ENCODE assay signal across 8 cellular contexts in genomic region chr13:35720690-35721554, GRCh38.
A peak's percentile ranks its signal among the peaks of the same experiment; 100 is the strongest.
DNase-seq lines count a peak whose midpoint lies in the region; TF ChIP-seq lines count a peak whose summit lies in the region.

No MANE protein-coding gene starts in this region.

- H3K27ac ChIP-seq in mammary epithelial cell (ENCODE audit: insufficient read depth, low read depth, low read length): no peak overlapping the region

- intact Hi-C loops in mammary epithelial cell (cut with micrococcal nuclease): loop anchor here (1.0 to 10.0 kb wide), 6 partner anchors 68 to 1789 kb away; no protein-coding TSS in a partner anchor

- H3K36me3 ChIP-seq in mammary epithelial cell (ENCODE audit: insufficient read depth, low read length): no peaks in the 10 kb centered on the region

- CTCF ChIA-PET in mammary epithelial cell (lab: Charles Lee; ENCODE audit: low non-redundant PET): no interaction called here

- 31% methylated on average over 21 of the region's 21 CpGs for whole genome bisulfite sequencing in mammary epithelial cell (ENCODE audit: low coverage, missing lambda C conversion rate)

- TF ChIP-seq CTCF in GM12875 (IDR thresholded peaks at IDR 0.05; ENCODE audit: borderline replicate concordance, insufficient read depth, low read depth, low read length) (peak; percentile 91), mammary epithelial cell (conservative IDR thresholded peaks at IDR 0.05 in 1 of 2, IDR thresholded peaks at IDR 0.05 in 1 of 2; ENCODE audit: extremely low read depth in 1 of 2, insufficient read depth in 1 of 2, low read depth in 1 of 2, low read length in 2 of 2) (peak; percentile 83 to 95)

- BruUV-seq in mammary epithelial cell (replicated peaks; lab: Mats Ljungman, UMichigan): no TSS peak

- H3K79me2 ChIP-seq in mammary epithelial cell (ENCODE audit: insufficient read depth, low read length): no peaks in the 10 kb centered on the region

- H3K9me3 ChIP-seq in mammary epithelial cell (replicated peaks; ENCODE audit: insufficient read depth, low read length): no peaks in the 10 kb centered on the region

- DNase-seq in AG08396 (ENCODE audit: low spot score) (peak; percentile 83), HT1080 (ENCODE audit: low read depth) (peak; percentile 58), SHP77 treated with DMSO at 0.1 percent for 48 hours (lab: John Stamatoyannopoulos, UW) (peak; percentile 28), mammary epithelial cell (peak; percentile 9), kidney tubule cell (ENCODE audit: low spot score) (peak; percentile 53), HCEC 1CT (no peak)
- DNase-seq in stimulated activated CD4-positive, alpha-beta T cell treated with anti-CD3 and anti-CD28 coated beads, Interleukin-4, amount 100 ng/mL, for 24 hours: peak; percentile 15

- no peak overlapping the region for H3K9ac ChIP-seq in mammary epithelial cell (ENCODE audit: insufficient read depth, low read length)

- H3K4me1 ChIP-seq in mammary epithelial cell (ENCODE audit: insufficient read depth, low read length): no peaks in the 10 kb centered on the region

- H3K4me3 ChIP-seq in GM12875 (ENCODE audit: low read depth, low read length) (no peak overlapping the region), mammary epithelial cell (replicated peaks in 1 of 3; ENCODE audit: insufficient read depth in 1 of 3, low read depth in 2 of 3, low read length in 3 of 3) (no peak overlapping the region)

- peak overlapping the region; percentile 40 for H3K4me2 ChIP-seq in mammary epithelial cell (ENCODE audit: insufficient read depth, low read depth, low read length)

- no peaks in the 10 kb centered on the region for H3K27me3 ChIP-seq in mammary epithelial cell (ENCODE audit: insufficient read depth, low read length)

- H4K20me1 ChIP-seq in mammary epithelial cell (ENCODE audit: insufficient read depth, low read length): no peaks in the 10 kb centered on the region

- dilution Hi-C loops in mammary epithelial cell (cut with HindIII; ENCODE audit: low sequenced_read_pairs): no loop called here

- peak overlapping the region; percentile 46 for H2AFZ ChIP-seq in mammary epithelial cell (ENCODE audit: low read depth, low read length)

- in situ Hi-C loops in mammary epithelial cell (cut with MboI; ENCODE audit: low sequenced_read_pairs in 2 of 2): loop anchor here in 1 of 2 donors (5.0 to 10.0 kb wide), 2 partner anchors 94 to 506 kb away; no protein-coding TSS in a partner anchor
